Comparison of ENCODE assay signal across 9 cellular contexts in the genomic region with DNA sequence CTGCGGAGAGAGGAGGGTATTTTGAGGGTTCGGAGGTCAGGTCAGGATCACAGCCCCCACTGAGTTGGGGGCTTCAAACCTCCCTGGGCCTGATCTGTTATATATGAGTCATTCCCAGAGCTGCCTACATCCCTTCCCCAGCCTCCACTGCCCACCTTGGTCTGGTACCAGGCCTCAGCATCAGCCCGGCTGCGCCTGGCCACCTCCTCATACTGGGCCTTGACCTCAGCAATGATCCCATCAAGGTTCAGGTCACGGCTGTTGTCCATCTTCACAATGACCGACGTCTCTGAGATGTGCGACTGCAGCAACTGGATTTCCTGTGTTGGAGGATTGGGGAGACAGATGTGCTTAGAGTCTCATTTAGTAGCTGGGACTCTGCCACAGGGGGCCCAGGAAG. TPM values are rescaled to one million over a fixed set of nuclear protein-coding genes. Genes with fewer than 3 reads are reported as not detected.
"Had no signal": no experiment of that assay in that cellular context is flagged by ENCODE, and none has a peak within 500 bp of the region (broad histone marks: within the 10 kb centered on the region; RNA-seq: fewer than 3 reads in every experiment).

No MANE protein-coding gene starts in this region.

- H3K36me3 ChIP-seq: HAP-1 had no signal

- H3K4me3 Mint-ChIP-seq: HFFc6, IgD-negative memory B cell had no signal

- H3K9me3 ChIP-seq: HAP-1 had no signal

- DNase-seq: GM23248, GOT3, H7, HFFc6, KBM-7 had no signal

- H3K9me3 Mint-ChIP-seq: HFFc6, IgD-negative memory B cell had no signal

- H3K4me3 ChIP-seq: GM23248, HAP-1 had no signal

- H3K9ac ChIP-seq: GM23248 had no signal

- H3K27ac ChIP-seq: GM23248 had no signal

- H2AFZ ChIP-seq: GM23248 had no signal

- H3K4me1 ChIP-seq: HAP-1 had no signal

- H3K27ac Mint-ChIP-seq: HFFc6, IgD-negative memory B cell had no signal

RNA-seq across cellular contexts. Expression of gene KRT84, which starts 4.2 kb away (rescaled TPM):
- total RNA-seq: GM23248, H4, H7, HFFc6, HT-29 had no signal
- polyA plus RNA-seq: GM23248, IgD-negative memory B cell had no signal

RNA-seq across cellular contexts. Expression of gene KRT85, which starts 13.9 kb away (rescaled TPM):
- total RNA-seq: GM23248, H4, H7, HFFc6, HT-29 had no signal
- polyA plus RNA-seq: GM23248, IgD-negative memory B cell had no signal

RNA-seq across cellular contexts. Expression of gene KRT82, which starts 24.9 kb away (rescaled TPM):
- total RNA-seq: GM23248, H4, H7, HFFc6, HT-29 had no signal
- polyA plus RNA-seq: GM23248, IgD-negative memory B cell had no signal

RNA-seq across cellular contexts. Expression of gene KRT75, which starts 53.0 kb away (rescaled TPM):
- total RNA-seq: GM23248, H7, HFFc6 had no signal
- polyA plus RNA-seq: GM23248, IgD-negative memory B cell had no signal
